ENCODE assay signal across 8 cellular contexts in genomic region chr19:36489920-36490415, GRCh38. TPM values are rescaled to one million over a fixed set of nuclear protein-coding genes. Genes with fewer than 3 reads are reported as not detected.
DNase-seq lines count a peak whose midpoint lies in the region; ATAC-seq and TF ChIP-seq lines count a peak whose summit lies in the region.

No MANE protein-coding gene starts in this region.

- peaks cover 21% of the 10 kb centered on the region for H3K9me3 Mint-ChIP-seq in activated CD4-positive, alpha-beta memory T cell treated with anti-CD3 and anti-CD28 coated beads, Interleukin-2, amount 10 ng/mL, durations not matched to agents 7 days and 5 days
- H3K9me3 Mint-ChIP-seq in stimulated activated naive CD8-positive, alpha-beta T cell treated with anti-CD3 and anti-CD28 coated beads, Interleukin-15, amount 100 ng/mL, for 72 hours, result peaks cover 11 to 30% of the 10 kb centered on the region in 2 donors

- H3K4me1 Mint-ChIP-seq in activated CD4-positive, alpha-beta memory T cell treated with anti-CD3 and anti-CD28 coated beads, Interleukin-2, amount 10 ng/mL, durations not matched to agents 7 days and 5 days, result peaks cover 26% of the 10 kb centered on the region
- H3K4me1 Mint-ChIP-seq in stimulated activated naive CD8-positive, alpha-beta T cell treated with anti-CD3 and anti-CD28 coated beads, Interleukin-15, amount 100 ng/mL, for 72 hours, result peaks cover 29% of the 10 kb centered on the region

- H3K4me1 ChIP-seq in muscle layer of colon (ENCODE audit: insufficient read depth, low read length), result peaks cover 12% of the 10 kb centered on the region

- TF ChIP-seq POLR2A in erythroblast (IDR thresholded peaks at IDR 0.05; ENCODE audit: low read length), result no peak

- in situ Hi-C loops in GM13976 (cut with MboI; ENCODE audit: low sequenced_read_pairs, unreplicated experiment), result loop anchor here (25.0 kb wide), 1 partner anchor 278 kb away; the partner anchor contains the start of genes ZNF146 and ZNF565

- TF ChIP-seq CTCF in 22Rv1 (IDR thresholded peaks at IDR 0.05), result no peak
- no peak for TF ChIP-seq CTCF in GM13976 (IDR thresholded peaks at IDR 0.05; ENCODE audit: borderline replicate concordance, control extremely low read depth, extremely low read depth, insufficient read depth, missing control alignments)

- peak; percentile 58 for ATAC-seq in HG02943 (IDR thresholded peaks at IDR 0.05; ENCODE audit: low read depth, unreplicated experiment)
- peak; percentile 68 for ATAC-seq in stimulated activated naive CD8-positive, alpha-beta T cell treated with anti-CD3 and anti-CD28 coated beads, Interleukin-15, amount 100 ng/mL, for 72 hours

- H3K36me3 ChIP-seq in muscle layer of colon (ENCODE audit: insufficient read depth, low read length), result no peaks in the 10 kb centered on the region

- peak overlapping the region; percentile 62 to 89 for H3K4me3 ChIP-seq in muscle layer of colon (ENCODE audit: low read depth in 1 of 2, low read length in 2 of 2)

- CTCF ChIA-PET in activated CD4-positive, alpha-beta memory T cell treated with anti-CD3 and anti-CD28 coated beads, Interleukin-2, amount 10 ng/mL, durations not matched to agents 7 days and 5 days (lab: Charles Lee), result interaction anchor here (1.0 kb wide), 1 partner anchor 115 kb away, joined by 4 read pairs; the partner anchor contains the start of gene ZNF382

- peak overlapping the region; percentile 97 for H3K27ac Mint-ChIP-seq in activated CD4-positive, alpha-beta memory T cell treated with anti-CD3 and anti-CD28 coated beads, Interleukin-2, amount 10 ng/mL, durations not matched to agents 7 days and 5 days
- H3K27ac Mint-ChIP-seq in stimulated activated naive CD8-positive, alpha-beta T cell treated with anti-CD3 and anti-CD28 coated beads, Interleukin-15, amount 100 ng/mL, for 72 hours, result peak overlapping the region; percentile 100

- DNase-seq in GM13976 (ENCODE audit: low spot score) (peak; percentile 83), NCI-H460 (ENCODE audit: extremely low read depth, low read depth) (peak; percentile 81), erythroblast (lab: John Stamatoyannopoulos, UW) (peak; percentile 96 to 98)
- peak; percentile 74 for DNase-seq in activated CD4-positive, alpha-beta memory T cell treated with anti-CD3 and anti-CD28 coated beads, Interleukin-2, amount 10 ng/mL, durations not matched to agents 7 days and 5 days
- peak in 1 of 2 donors; percentile 82 for DNase-seq in stimulated activated naive CD8-positive, alpha-beta T cell treated with anti-CD3 and anti-CD28 coated beads, Interleukin-15, amount 100 ng/mL, for 72 hours

- peak overlapping the region; percentile 78 for H3K9ac ChIP-seq in muscle layer of colon (ENCODE audit: low read length)

- POLR2A ChIA-PET in activated CD4-positive, alpha-beta memory T cell treated with anti-CD3 and anti-CD28 coated beads, Interleukin-2, amount 10 ng/mL, durations not matched to agents 7 days and 5 days (lab: Charles Lee), result interaction anchor here (0.5 to 2.6 kb wide), 16 partner anchors 20 to 728 kb away, joined by 3 to 27 read pairs (median 5); partner anchors contain the start of genes ZFP14, ZNF146, ZNF260 and ZNF382

- H3K9me3 ChIP-seq in muscle layer of colon (ENCODE audit: low read length), result no peaks in the 10 kb centered on the region

- H3K27me3 ChIP-seq in muscle layer of colon (ENCODE audit: control insufficient read depth in 1 of 2, insufficient read depth in 2 of 2, low read length in 2 of 2), result no peaks in the 10 kb centered on the region

- H3K27ac ChIP-seq in 22Rv1 (peak overlapping the region; percentile 95), muscle layer of colon (ENCODE audit: low read depth, low read length) (peak overlapping the region; percentile 91)

- H3K27me3 Mint-ChIP-seq in activated CD4-positive, alpha-beta memory T cell treated with anti-CD3 and anti-CD28 coated beads, Interleukin-2, amount 10 ng/mL, durations not matched to agents 7 days and 5 days, result no peaks in the 10 kb centered on the region
- H3K27me3 Mint-ChIP-seq in stimulated activated naive CD8-positive, alpha-beta T cell treated with anti-CD3 and anti-CD28 coated beads, Interleukin-15, amount 100 ng/mL, for 72 hours, result no peaks in the 10 kb centered on the region

- H3K4me3 Mint-ChIP-seq in activated CD4-positive, alpha-beta memory T cell treated with anti-CD3 and anti-CD28 coated beads, Interleukin-2, amount 10 ng/mL, durations not matched to agents 7 days and 5 days, result peak overlapping the region; percentile 95
- H3K4me3 Mint-ChIP-seq in stimulated activated naive CD8-positive, alpha-beta T cell treated with anti-CD3 and anti-CD28 coated beads, Interleukin-15, amount 100 ng/mL, for 72 hours, result peak overlapping the region; percentile 98 to 99

- H3K36me3 Mint-ChIP-seq in activated CD4-positive, alpha-beta memory T cell treated with anti-CD3 and anti-CD28 coated beads, Interleukin-2, amount 10 ng/mL, durations not matched to agents 7 days and 5 days (ENCODE audit: low read depth), result peaks cover 18% of the 10 kb centered on the region

RNA-seq across cellular contexts. Expression of gene ZNF566, which starts 0.6 kb away (rescaled TPM):
- total RNA-seq in NCI-H460 (2014; rRNA removed; shearing (Covaris generic)), result 8.6 and 16.5 TPM in 2 replicates
- 11.1 and 19.8 TPM in 2 replicates for polyA plus RNA-seq in NCI-H460 (2014; cell fraction: nucleus; rRNA removed)
- total RNA-seq in activated CD4-positive, alpha-beta memory T cell treated with anti-CD3 and anti-CD28 coated beads, Interleukin-2, amount 10 ng/mL, durations not matched to agents 7 days and 5 days, result 1 to 10 TPM; 8.5 to 8.7 TPM

RNA-seq across cellular contexts. Expression of gene ZNF260, which starts 38.1 kb away (rescaled TPM):
- 15.1 and 17.4 TPM in 2 replicates for total RNA-seq in NCI-H460 (2014; rRNA removed; shearing (Covaris generic))
- 6.5 and 6.6 TPM in 2 replicates for polyA plus RNA-seq in NCI-H460 (2014; cell fraction: nucleus; rRNA removed)
- 1 to 10 TPM; 9.0 to 9.9 TPM for total RNA-seq in activated CD4-positive, alpha-beta memory T cell treated with anti-CD3 and anti-CD28 coated beads, Interleukin-2, amount 10 ng/mL, durations not matched to agents 7 days and 5 days
